Comparison of ENCODE assay signal across 8 cellular contexts in the genomic region with DNA sequence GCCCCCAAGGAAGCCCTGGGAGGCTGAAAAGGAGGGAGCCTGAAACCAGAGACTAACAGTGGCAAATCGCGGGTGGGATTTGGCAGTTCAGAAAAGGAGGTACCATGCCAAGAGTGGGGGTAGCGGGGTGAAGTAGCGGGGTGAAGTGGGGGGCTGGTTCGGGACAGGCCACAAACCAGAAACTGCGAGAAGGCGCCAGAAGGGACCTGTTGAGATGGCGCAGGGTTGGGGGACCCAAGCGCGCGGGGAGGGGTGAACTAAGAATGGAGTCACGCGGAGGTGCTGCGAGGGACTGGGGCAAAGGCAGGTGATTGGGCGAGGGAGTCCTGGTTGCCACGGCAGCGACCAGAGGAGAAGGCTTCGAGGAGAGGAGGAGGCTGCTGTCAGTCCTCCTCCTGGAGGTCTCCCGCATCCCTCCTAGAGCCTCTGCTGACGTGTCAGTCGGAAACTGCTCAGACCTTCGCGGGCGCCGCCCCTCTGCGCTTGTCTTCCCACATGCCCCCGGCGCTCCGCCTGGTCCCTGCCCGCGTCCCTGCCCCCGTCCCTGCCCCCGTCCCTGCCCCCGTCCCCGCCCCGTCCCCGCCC.
DNase-seq lines count a peak whose midpoint lies in the region; ATAC-seq and FAIRE-seq lines count a peak whose summit lies in the region.

No MANE protein-coding gene starts in this region.

- peak; percentile 49 for FAIRE-seq in islet of Langerhans (lab: Jason Lieb, UNC)

- ATAC-seq in GM19035 (IDR thresholded peaks at IDR 0.05; ENCODE audit: unreplicated experiment) (peak; percentile 86), HG03280 (IDR thresholded peaks at IDR 0.05; ENCODE audit: unreplicated experiment) (peak; percentile 89)

- DNase-seq in AG08396 (ENCODE audit: low spot score) (peak; percentile 90), NCI-H226 (peak; percentile 90)
- peak; percentile 71 to 87 (median 78) for DNase-seq in activated CD4-positive, CD25-positive, alpha-beta regulatory T cell (lab: John Stamatoyannopoulos, UW)
- peak; percentile 93 for DNase-seq in central memory CD4-positive, alpha-beta T cell
- DNase-seq in stimulated activated CD4-positive, alpha-beta T cell treated with anti-CD3 and anti-CD28 coated beads, Interleukin-12 subunit alpha, Interleukin-12 subunit beta, amount 100 ng/mL, for 24 hours (ENCODE audit: low read depth in 2 of 2), result peak; percentile 81 to 83

Comparison
In these comparisons a context has a peak if more than half of its experiments do, and no peak if none do; other contexts are left out.
1. Peak in every context shown above with its lines: DNase-seq and ATAC-seq.